Comparison of ENCODE assay signal across 24 cellular contexts in genomic region chr6:168219167-168219566, GRCh38.
DNase-seq lines count a peak whose midpoint lies in the region; ATAC-seq, FAIRE-seq and TF ChIP-seq lines count a peak whose summit lies in the region.
"Had no signal": no experiment of that assay in that cellular context is flagged by ENCODE, and none has a peak within 500 bp of the region (broad histone marks: within the 10 kb centered on the region; RNA-seq: fewer than 3 reads in every experiment).

No MANE protein-coding gene starts in this region.

- POLR2A ChIA-PET in naive thymus-derived CD4-positive, alpha-beta T cell (lab: Charles Lee) = no interaction called here

- H3K27me3 Mint-ChIP-seq in naive thymus-derived CD4-positive, alpha-beta T cell = peaks cover 0 to 29% (median 10%) of the 10 kb centered on the region in 5 donors

- DNase-seq in MM.1S = no peak
- peak; percentile 51 for DNase-seq in fibroblast of mammary gland (ENCODE audit: low read depth)
- peak; percentile 40 for DNase-seq in kidney
- no peak for DNase-seq in suprapubic skin (ENCODE audit: low spot score in 2 of 2)
- DNase-seq in naive thymus-derived CD4-positive, alpha-beta T cell = no peak
- DNase-seq: activated CD8-positive, alpha-beta T cell treated with anti-CD3 and anti-CD28 coated beads, Interleukin-2, amount 10 ng/mL, durations not matched to agents 7 days and 5 days; activated T-cell treated with anti-CD3 and anti-CD28 coated beads, Interleukin-2, amount 50 U/mL, for 1 hour; amniotic stem cell; Caco-2; cerebellar nuclear complex; effector memory CD4-positive, alpha-beta T cell; EL; HFFc6; NCI-H526; ovary; stimulated activated CD4-positive, alpha-beta T cell treated with anti-CD3 and anti-CD28 coated beads, Interleukin-1b, Interleukin-23, amount 100 ng/mL, for 48 hours; stimulated activated naive CD4-positive, alpha-beta T cell treated with Interleukin-2 at 50 U/mL for 16 hours; upper lobe of right lung had no signal

- H3K27ac Mint-ChIP-seq in naive thymus-derived CD4-positive, alpha-beta T cell = no peak overlapping the region
- H3K27ac Mint-ChIP-seq: activated CD8-positive, alpha-beta T cell treated with anti-CD3 and anti-CD28 coated beads, Interleukin-2, amount 10 ng/mL, durations not matched to agents 7 days and 5 days; HFFc6 had no signal

- WGBS in suprapubic skin = 82% methylated on average over 3 of the region's 4 CpGs

- no peaks in the 10 kb centered on the region for H3K36me3 Mint-ChIP-seq in naive thymus-derived CD4-positive, alpha-beta T cell

- peaks cover 8% of the 10 kb centered on the region; the same call in 1 of the 2 replicates for H3K4me1 ChIP-seq in MM.1S (ENCODE audit: low read length)
- H3K4me1 ChIP-seq in kidney (ENCODE audit: control insufficient read depth in 1 of 2, insufficient read depth in 1 of 2, low read depth in 1 of 2, low read length in 2 of 2) = no peaks in the 10 kb centered on the region
- no peaks in the 10 kb centered on the region for H3K4me1 ChIP-seq in suprapubic skin
- H3K4me1 ChIP-seq in naive thymus-derived CD4-positive, alpha-beta T cell (ENCODE audit: control insufficient read depth in 2 of 2, insufficient read depth in 2 of 2, low read length in 2 of 2) = no peaks in the 10 kb centered on the region
- H3K4me1 ChIP-seq: Caco-2, upper lobe of right lung had no signal

- H3K9ac ChIP-seq in MM.1S (ENCODE audit: low read length) = no peak overlapping the region
- H3K9ac ChIP-seq in kidney (ENCODE audit: low read length in 2 of 2) = no peak overlapping the region

- no peak overlapping the region for H2AFZ ChIP-seq in MM.1S (ENCODE audit: low read length)

- no peak for TF ChIP-seq POLR2A in suprapubic skin (IDR thresholded peaks at IDR 0.05)

- H3K4me3 ChIP-seq in MM.1S (ENCODE audit: low read length) (no peak overlapping the region), fibroblast of mammary gland (ENCODE audit: control insufficient read depth, low read depth, low read length) (no peak overlapping the region), kidney (ENCODE audit: low read length in 2 of 2) (no peak overlapping the region), suprapubic skin (no peak overlapping the region)
- H3K4me3 ChIP-seq in naive thymus-derived CD4-positive, alpha-beta T cell (ENCODE audit: low read length) = no peak overlapping the region
- H3K4me3 ChIP-seq: lung, ovary, upper lobe of right lung had no signal

- H3K4me1 Mint-ChIP-seq in naive thymus-derived CD4-positive, alpha-beta T cell = peaks cover 0 to 7% (median 0%) of the 10 kb centered on the region in 7 donors

- H3K27ac ChIP-seq in MM.1S (ENCODE audit: low read length) = no peak overlapping the region
- no peak overlapping the region for H3K27ac ChIP-seq in kidney (ENCODE audit: low read depth in 2 of 2, low read length in 2 of 2)
- peak overlapping the region; percentile 28 for H3K27ac ChIP-seq in suprapubic skin
- no peak overlapping the region for H3K27ac ChIP-seq in naive thymus-derived CD4-positive, alpha-beta T cell (ENCODE audit: low read depth, low read length)
- H3K27ac ChIP-seq: ovary, upper lobe of right lung had no signal

- no peaks in the 10 kb centered on the region for H4K20me1 ChIP-seq in MM.1S (ENCODE audit: insufficient read depth, low read length)

- no peaks in the 10 kb centered on the region for H3K9me2 ChIP-seq in MM.1S (replicated peaks; ENCODE audit: insufficient read depth, low read length)

- FAIRE-seq in kidney (lab: Jason Lieb, UNC) = no peak
- FAIRE-seq: GM18507 had no signal

- peaks cover 21% of the 10 kb centered on the region for H3K27me3 ChIP-seq in MM.1S (replicated peaks; ENCODE audit: insufficient read depth, low read length)
- no peaks in the 10 kb centered on the region for H3K27me3 ChIP-seq in suprapubic skin
- no peaks in the 10 kb centered on the region for H3K27me3 ChIP-seq in naive thymus-derived CD4-positive, alpha-beta T cell (ENCODE audit: control insufficient read depth in 2 of 2, insufficient read depth in 2 of 2, low read length in 2 of 2)
- H3K27me3 ChIP-seq: ovary, upper lobe of right lung had no signal

- TF ChIP-seq EP300 in suprapubic skin (IDR thresholded peaks at IDR 0.05) = no peak

- H3K36me3 ChIP-seq in MM.1S (replicated peaks; ENCODE audit: insufficient read depth, low read length) (no peaks in the 10 kb centered on the region), kidney (ENCODE audit: control insufficient read depth in 1 of 2, insufficient read depth in 2 of 2, low read length in 2 of 2) (no peaks in the 10 kb centered on the region), suprapubic skin (no peaks in the 10 kb centered on the region)
- no peaks in the 10 kb centered on the region for H3K36me3 ChIP-seq in naive thymus-derived CD4-positive, alpha-beta T cell (ENCODE audit: control insufficient read depth in 2 of 3, insufficient read depth in 3 of 3, low read length in 3 of 3)
- H3K36me3 ChIP-seq: ovary, upper lobe of right lung had no signal

- peaks cover 0 to 3% (median 0%) of the 10 kb centered on the region in 11 donors for H3K9me3 Mint-ChIP-seq in naive thymus-derived CD4-positive, alpha-beta T cell

- intact Hi-C loops in kidney (cut with DNase I) = no loop called here
- intact Hi-C loops in naive thymus-derived CD4-positive, alpha-beta T cell (cut with micrococcal nuclease) = no loop called here

- peak overlapping the region; percentile 66 for H3K4me2 ChIP-seq in MM.1S (ENCODE audit: low read depth, low read length)

- ATAC-seq in GM19397 (IDR thresholded peaks at IDR 0.05; ENCODE audit: unreplicated experiment) = no peak
- ATAC-seq in HG03521 (IDR thresholded peaks at IDR 0.05; ENCODE audit: unreplicated experiment) = no peak
- ATAC-seq in HG03342 (IDR thresholded peaks at IDR 0.05; ENCODE audit: unreplicated experiment) = no peak
- ATAC-seq in naive thymus-derived CD4-positive, alpha-beta T cell = no peak
- ATAC-seq: activated CD8-positive, alpha-beta T cell treated with anti-CD3 and anti-CD28 coated beads, Interleukin-2, amount 10 ng/mL, durations not matched to agents 7 days and 5 days; esophagus mucosa; upper lobe of right lung had no signal

- H3K4me3 Mint-ChIP-seq in naive thymus-derived CD4-positive, alpha-beta T cell = no peak overlapping the region
- H3K4me3 Mint-ChIP-seq: activated CD8-positive, alpha-beta T cell treated with anti-CD3 and anti-CD28 coated beads, Interleukin-2, amount 10 ng/mL, durations not matched to agents 7 days and 5 days; HFFc6 had no signal

- CTCF ChIA-PET in naive thymus-derived CD4-positive, alpha-beta T cell (lab: Charles Lee) = no interaction called here

- no peak for TF ChIP-seq CTCF in MM.1S (IDR thresholded peaks at IDR 0.05; ENCODE audit: low read length)
- no peak for TF ChIP-seq CTCF in fibroblast of mammary gland (conservative IDR thresholded peaks at IDR 0.05; ENCODE audit: control insufficient read depth, insufficient read depth, low read depth, low read length)
- no peak for TF ChIP-seq CTCF in kidney (IDR thresholded peaks at IDR 0.05; ENCODE audit: borderline replicate concordance, extremely low read depth, insufficient read depth)
- TF ChIP-seq CTCF in suprapubic skin (IDR thresholded peaks at IDR 0.05) = no peak

- peaks cover 3% of the 10 kb centered on the region; the same call in 1 of the 2 replicates for H3F3A ChIP-seq in MM.1S (ENCODE audit: insufficient read depth, low read length)

- no peaks in the 10 kb centered on the region for H3K79me2 ChIP-seq in MM.1S (ENCODE audit: low read length)

- H3K9me3 ChIP-seq in MM.1S (replicated peaks; ENCODE audit: insufficient read depth, low read length) (no peaks in the 10 kb centered on the region), kidney (ENCODE audit: control insufficient read depth in 1 of 2, low read length in 2 of 2) (no peaks in the 10 kb centered on the region), suprapubic skin (no peaks in the 10 kb centered on the region)
- H3K9me3 ChIP-seq in naive thymus-derived CD4-positive, alpha-beta T cell (ENCODE audit: control insufficient read depth in 2 of 3, low read length in 3 of 3) = no peaks in the 10 kb centered on the region
- H3K9me3 ChIP-seq: Caco-2, ovary, upper lobe of right lung had no signal

Comparison
In these comparisons a context has a peak if more than half of its experiments do, and no peak if none do; other contexts are left out.
1. DNase-seq: peak in fibroblast of mammary gland (single experiment) and kidney (single experiment); none in MM.1S (single experiment), suprapubic skin (0 of 2) and naive thymus-derived CD4-positive, alpha-beta T cell (0 of 9).